In the genomic region with DNA sequence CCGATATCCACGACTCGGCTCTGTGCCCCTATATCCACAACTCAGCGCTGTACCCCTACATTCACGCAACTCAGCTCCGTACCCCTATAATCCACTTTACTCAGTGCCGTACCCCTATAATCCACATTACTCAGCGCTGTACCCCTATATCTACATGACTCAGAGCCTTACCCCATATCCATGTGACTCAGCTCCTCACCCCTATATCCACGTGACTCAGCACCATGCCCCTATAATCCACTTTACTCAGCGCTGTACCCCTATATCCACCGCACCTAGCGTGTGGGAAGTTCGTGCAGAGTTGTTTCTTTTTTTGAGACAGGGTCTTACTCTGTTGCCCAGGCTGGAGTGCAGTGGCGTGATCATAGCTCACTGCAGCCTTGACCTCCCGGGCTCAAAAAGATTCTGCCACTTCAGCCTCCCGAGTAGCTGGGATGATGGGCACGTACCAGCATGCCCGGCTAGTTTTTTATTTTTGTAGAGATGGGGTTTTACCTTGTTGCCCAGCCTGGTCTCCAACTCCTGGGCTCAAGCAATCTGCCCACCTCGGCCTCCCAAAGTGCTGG, we compare ENCODE assay signal across 1 cellular context.
TF ChIP-seq lines count a peak whose summit lies in the region.

No MANE protein-coding gene starts in this region.

TF ChIP-seq in GM23338, 12 proteins besides CTCF, POLR2A, EP300 and RAD21 (continued from another document):
- TF ChIP-seq, protein P1, sequence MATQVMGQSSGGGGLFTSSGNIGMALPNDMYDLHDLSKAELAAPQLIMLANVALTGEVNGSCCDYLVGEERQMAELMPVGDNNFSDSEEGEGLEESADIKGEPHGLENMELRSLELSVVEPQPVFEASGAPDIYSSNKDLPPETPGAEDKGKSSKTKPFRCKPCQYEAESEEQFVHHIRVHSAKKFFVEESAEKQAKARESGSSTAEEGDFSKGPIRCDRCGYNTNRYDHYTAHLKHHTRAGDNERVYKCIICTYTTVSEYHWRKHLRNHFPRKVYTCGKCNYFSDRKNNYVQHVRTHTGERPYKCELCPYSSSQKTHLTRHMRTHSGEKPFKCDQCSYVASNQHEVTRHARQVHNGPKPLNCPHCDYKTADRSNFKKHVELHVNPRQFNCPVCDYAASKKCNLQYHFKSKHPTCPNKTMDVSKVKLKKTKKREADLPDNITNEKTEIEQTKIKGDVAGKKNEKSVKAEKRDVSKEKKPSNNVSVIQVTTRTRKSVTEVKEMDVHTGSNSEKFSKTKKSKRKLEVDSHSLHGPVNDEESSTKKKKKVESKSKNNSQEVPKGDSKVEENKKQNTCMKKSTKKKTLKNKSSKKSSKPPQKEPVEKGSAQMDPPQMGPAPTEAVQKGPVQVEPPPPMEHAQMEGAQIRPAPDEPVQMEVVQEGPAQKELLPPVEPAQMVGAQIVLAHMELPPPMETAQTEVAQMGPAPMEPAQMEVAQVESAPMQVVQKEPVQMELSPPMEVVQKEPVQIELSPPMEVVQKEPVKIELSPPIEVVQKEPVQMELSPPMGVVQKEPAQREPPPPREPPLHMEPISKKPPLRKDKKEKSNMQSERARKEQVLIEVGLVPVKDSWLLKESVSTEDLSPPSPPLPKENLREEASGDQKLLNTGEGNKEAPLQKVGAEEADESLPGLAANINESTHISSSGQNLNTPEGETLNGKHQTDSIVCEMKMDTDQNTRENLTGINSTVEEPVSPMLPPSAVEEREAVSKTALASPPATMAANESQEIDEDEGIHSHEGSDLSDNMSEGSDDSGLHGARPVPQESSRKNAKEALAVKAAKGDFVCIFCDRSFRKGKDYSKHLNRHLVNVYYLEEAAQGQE (IDR thresholded peaks at IDR 0.05; ENCODE audit: unreplicated experiment), result no peak
- TF ChIP-seq EZH2 (IDR thresholded peaks at IDR 0.05; ENCODE audit: low read depth, unreplicated experiment) (no peak), ZNF114 (CRISPR knock-in tag; IDR thresholded peaks at IDR 0.05) (no peak), POLR2AphosphoS5 (IDR thresholded peaks at IDR 0.05; ENCODE audit: low read depth) (no peak), JUNB (IDR thresholded peaks at IDR 0.05; ENCODE audit: unreplicated experiment) (no peak), CREB1 (CRISPR knock-in tag; IDR thresholded peaks at IDR 0.05; ENCODE audit: low read depth) (no peak), STAT1 (IDR thresholded peaks at IDR 0.05; ENCODE audit: unreplicated experiment) (no peak)
- TF ChIP-seq, protein P2, sequence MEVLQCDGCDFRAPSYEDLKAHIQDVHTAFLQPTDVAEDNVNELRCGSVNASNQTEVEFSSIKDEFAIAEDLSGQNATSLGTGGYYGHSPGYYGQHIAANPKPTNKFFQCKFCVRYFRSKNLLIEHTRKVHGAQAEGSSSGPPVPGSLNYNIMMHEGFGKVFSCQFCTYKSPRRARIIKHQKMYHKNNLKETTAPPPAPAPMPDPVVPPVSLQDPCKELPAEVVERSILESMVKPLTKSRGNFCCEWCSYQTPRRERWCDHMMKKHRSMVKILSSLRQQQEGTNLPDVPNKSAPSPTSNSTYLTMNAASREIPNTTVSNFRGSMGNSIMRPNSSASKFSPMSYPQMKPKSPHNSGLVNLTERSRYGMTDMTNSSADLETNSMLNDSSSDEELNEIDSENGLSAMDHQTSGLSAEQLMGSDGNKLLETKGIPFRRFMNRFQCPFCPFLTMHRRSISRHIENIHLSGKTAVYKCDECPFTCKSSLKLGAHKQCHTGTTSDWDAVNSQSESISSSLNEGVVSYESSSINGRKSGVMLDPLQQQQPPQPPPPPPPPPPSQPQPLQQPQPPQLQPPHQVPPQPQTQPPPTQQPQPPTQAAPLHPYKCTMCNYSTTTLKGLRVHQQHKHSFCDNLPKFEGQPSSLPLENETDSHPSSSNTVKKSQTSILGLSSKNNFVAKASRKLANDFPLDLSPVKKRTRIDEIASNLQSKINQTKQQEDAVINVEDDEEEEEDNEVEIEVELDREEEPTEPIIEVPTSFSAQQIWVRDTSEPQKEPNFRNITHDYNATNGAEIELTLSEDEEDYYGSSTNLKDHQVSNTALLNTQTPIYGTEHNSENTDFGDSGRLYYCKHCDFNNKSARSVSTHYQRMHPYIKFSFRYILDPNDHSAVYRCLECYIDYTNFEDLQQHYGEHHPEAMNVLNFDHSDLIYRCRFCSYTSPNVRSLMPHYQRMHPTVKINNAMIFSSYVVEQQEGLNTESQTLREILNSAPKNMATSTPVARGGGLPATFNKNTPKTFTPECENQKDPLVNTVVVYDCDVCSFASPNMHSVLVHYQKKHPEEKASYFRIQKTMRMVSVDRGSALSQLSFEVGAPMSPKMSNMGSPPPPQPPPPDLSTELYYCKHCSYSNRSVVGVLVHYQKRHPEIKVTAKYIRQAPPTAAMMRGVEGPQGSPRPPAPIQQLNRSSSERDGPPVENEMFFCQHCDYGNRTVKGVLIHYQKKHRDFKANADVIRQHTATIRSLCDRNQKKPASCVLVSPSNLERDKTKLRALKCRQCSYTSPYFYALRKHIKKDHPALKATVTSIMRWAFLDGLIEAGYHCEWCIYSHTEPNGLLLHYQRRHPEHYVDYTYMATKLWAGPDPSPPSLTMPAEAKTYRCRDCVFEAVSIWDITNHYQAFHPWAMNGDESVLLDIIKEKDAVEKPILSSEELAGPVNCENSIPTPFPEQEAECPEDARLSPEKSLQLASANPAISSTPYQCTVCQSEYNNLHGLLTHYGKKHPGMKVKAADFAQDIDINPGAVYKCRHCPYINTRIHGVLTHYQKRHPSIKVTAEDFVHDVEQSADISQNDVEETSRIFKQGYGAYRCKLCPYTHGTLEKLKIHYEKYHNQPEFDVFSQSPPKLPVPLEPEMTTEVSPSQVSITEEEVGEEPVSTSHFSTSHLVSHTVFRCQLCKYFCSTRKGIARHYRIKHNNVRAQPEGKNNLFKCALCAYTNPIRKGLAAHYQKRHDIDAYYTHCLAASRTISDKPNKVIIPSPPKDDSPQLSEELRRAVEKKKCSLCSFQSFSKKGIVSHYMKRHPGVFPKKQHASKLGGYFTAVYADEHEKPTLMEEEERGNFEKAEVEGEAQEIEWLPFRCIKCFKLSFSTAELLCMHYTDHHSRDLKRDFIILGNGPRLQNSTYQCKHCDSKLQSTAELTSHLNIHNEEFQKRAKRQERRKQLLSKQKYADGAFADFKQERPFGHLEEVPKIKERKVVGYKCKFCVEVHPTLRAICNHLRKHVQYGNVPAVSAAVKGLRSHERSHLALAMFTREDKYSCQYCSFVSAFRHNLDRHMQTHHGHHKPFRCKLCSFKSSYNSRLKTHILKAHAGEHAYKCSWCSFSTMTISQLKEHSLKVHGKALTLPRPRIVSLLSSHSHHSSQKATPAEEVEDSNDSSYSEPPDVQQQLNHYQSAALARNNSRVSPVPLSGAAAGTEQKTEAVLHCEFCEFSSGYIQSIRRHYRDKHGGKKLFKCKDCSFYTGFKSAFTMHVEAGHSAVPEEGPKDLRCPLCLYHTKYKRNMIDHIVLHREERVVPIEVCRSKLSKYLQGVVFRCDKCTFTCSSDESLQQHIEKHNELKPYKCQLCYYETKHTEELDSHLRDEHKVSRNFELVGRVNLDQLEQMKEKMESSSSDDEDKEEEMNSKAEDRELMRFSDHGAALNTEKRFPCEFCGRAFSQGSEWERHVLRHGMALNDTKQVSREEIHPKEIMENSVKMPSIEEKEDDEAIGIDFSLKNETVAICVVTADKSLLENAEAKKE (CRISPR knock-in tag; IDR thresholded peaks at IDR 0.05), result no peak
- TF ChIP-seq, protein P3, sequence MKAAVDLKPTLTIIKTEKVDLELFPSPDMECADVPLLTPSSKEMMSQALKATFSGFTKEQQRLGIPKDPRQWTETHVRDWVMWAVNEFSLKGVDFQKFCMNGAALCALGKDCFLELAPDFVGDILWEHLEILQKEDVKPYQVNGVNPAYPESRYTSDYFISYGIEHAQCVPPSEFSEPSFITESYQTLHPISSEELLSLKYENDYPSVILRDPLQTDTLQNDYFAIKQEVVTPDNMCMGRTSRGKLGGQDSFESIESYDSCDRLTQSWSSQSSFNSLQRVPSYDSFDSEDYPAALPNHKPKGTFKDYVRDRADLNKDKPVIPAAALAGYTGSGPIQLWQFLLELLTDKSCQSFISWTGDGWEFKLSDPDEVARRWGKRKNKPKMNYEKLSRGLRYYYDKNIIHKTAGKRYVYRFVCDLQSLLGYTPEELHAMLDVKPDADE (IDR thresholded peaks at IDR 0.05), result no peak
